ENCODE assay signal across 15 cellular contexts in the genomic region with DNA sequence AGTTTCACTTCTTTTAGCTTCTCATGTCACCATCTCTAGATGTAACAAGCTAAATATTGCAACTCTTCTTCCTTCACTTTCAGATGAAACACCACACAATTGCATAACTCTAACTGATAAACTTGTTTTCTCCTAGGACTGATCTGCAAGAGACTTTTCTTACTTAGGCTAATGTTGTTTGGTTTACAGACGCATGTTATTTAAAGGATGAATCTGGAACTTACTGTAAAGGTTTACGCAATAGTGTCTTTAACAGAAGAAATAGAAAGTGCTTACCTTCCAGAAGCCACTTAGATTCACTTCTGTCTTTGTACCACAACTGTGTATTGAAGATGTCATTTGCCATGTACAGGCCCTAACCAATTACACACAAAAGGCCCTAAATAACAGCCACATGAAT.
A peak's percentile ranks its signal among the peaks of the same experiment; 100 is the strongest.
DNase-seq lines count a peak whose midpoint lies in the region; ATAC-seq and TF ChIP-seq lines count a peak whose summit lies in the region.
"Had no signal": no experiment of that assay in that cellular context is flagged by ENCODE, and none has a peak within 500 bp of the region (broad histone marks: within the 10 kb centered on the region; RNA-seq: fewer than 3 reads in every experiment).

No MANE protein-coding gene starts in this region.

- no peak overlapping the region for H3K27ac ChIP-seq in DND-41 (ENCODE audit: low read length)
- H3K27ac ChIP-seq: SK-N-MC had no signal

- H3K79me2 ChIP-seq in DND-41 (ENCODE audit: insufficient read depth, low read length): peaks cover 5% of the 10 kb centered on the region

- H3K4me1 Mint-ChIP-seq in memory B cell: peaks cover 14% of the 10 kb centered on the region

- no peak overlapping the region for H3K4me3 ChIP-seq in DND-41 (ENCODE audit: low read depth in 1 of 2, low read length in 2 of 2)
- H3K4me3 ChIP-seq: SK-N-MC had no signal

- H3K9ac ChIP-seq in DND-41 (ENCODE audit: low read depth, low read length): no peak overlapping the region

- no peaks in the 10 kb centered on the region for H3K27me3 ChIP-seq in DND-41 (ENCODE audit: insufficient read depth, low read length, poor library complexity)

- H3K9me3 ChIP-seq in DND-41 (ENCODE audit: insufficient read depth, low read length, severe bottlenecking): no peaks in the 10 kb centered on the region

- peak overlapping the region; percentile 93 for H2AFZ ChIP-seq in DND-41 (ENCODE audit: low read depth, low read length)

- no peaks in the 10 kb centered on the region for H3K27me3 Mint-ChIP-seq in memory B cell
- H3K27me3 Mint-ChIP-seq: activated naive CD8-positive, alpha-beta T cell treated with anti-CD3 and anti-CD28 coated beads, Interleukin-2, amount 50 U/mL, for 24 hours had no signal

- ATAC-seq in DND-41 (ENCODE audit: insufficient read depth, low read depth) (no peak), HG02870 (IDR thresholded peaks at IDR 0.05; ENCODE audit: unreplicated experiment) (peak; percentile 41), memory B cell (ENCODE audit: low read depth) (no peak), GM19452 (IDR thresholded peaks at IDR 0.05; ENCODE audit: unreplicated experiment) (no peak), GM19023 (IDR thresholded peaks at IDR 0.05; ENCODE audit: unreplicated experiment) (no peak)
- ATAC-seq: activated naive CD8-positive, alpha-beta T cell treated with anti-CD3 and anti-CD28 coated beads, Interleukin-2, amount 50 U/mL, for 24 hours had no signal

- no peak for TF ChIP-seq CTCF in DND-41 (IDR thresholded peaks at IDR 0.05; ENCODE audit: borderline replicate concordance, extremely low read depth, low read length, poor library complexity, severe bottlenecking)

- H3K36me3 Mint-ChIP-seq in memory B cell: no peaks in the 10 kb centered on the region
- H3K36me3 Mint-ChIP-seq: type B pancreatic cell had no signal

- no peak for DNase-seq in DND-41
- peak; percentile 81 for DNase-seq in SKM-1 (lab: John Stamatoyannopoulos, UW; ENCODE audit: unreplicated experiment)
- no peak for DNase-seq in memory B cell (ENCODE audit: low spot score in 2 of 2)
- no peak for DNase-seq in LoVo (ENCODE audit: low spot score)
- DNase-seq in EL: no peak
- DNase-seq: activated naive CD8-positive, alpha-beta T cell treated with anti-CD3 and anti-CD28 coated beads, Interleukin-2, amount 50 U/mL, for 24 hours; activated T-cell treated with anti-CD3 and anti-CD28 coated beads for 4 hours; glutamatergic neuron; Kasumi-1; retina had no signal

- peak overlapping the region; percentile 72 for H3K27ac Mint-ChIP-seq in memory B cell
- H3K27ac Mint-ChIP-seq: activated naive CD8-positive, alpha-beta T cell treated with anti-CD3 and anti-CD28 coated beads, Interleukin-2, amount 50 U/mL, for 24 hours; type B pancreatic cell had no signal

- peaks cover 19% of the 10 kb centered on the region for H3K4me1 ChIP-seq in DND-41 (ENCODE audit: insufficient read depth, low read length)

- peak overlapping the region; percentile 7 for H3K4me3 Mint-ChIP-seq in memory B cell
- H3K4me3 Mint-ChIP-seq: activated naive CD8-positive, alpha-beta T cell treated with anti-CD3 and anti-CD28 coated beads, Interleukin-2, amount 50 U/mL, for 24 hours had no signal

- no peaks in the 10 kb centered on the region for H3K36me3 ChIP-seq in DND-41 (ENCODE audit: insufficient read depth, low read length)

- no peaks in the 10 kb centered on the region for H4K20me1 ChIP-seq in DND-41 (ENCODE audit: insufficient read depth, low read length)

- H3K4me2 ChIP-seq in DND-41 (ENCODE audit: insufficient read depth, low read length): no peak overlapping the region

- H3K9me3 Mint-ChIP-seq in memory B cell: no peaks in the 10 kb centered on the region
- H3K9me3 Mint-ChIP-seq: activated naive CD8-positive, alpha-beta T cell treated with anti-CD3 and anti-CD28 coated beads, Interleukin-2, amount 50 U/mL, for 24 hours; type B pancreatic cell had no signal
